ENCODE assay signal across 13 cellular contexts in the genomic region with DNA sequence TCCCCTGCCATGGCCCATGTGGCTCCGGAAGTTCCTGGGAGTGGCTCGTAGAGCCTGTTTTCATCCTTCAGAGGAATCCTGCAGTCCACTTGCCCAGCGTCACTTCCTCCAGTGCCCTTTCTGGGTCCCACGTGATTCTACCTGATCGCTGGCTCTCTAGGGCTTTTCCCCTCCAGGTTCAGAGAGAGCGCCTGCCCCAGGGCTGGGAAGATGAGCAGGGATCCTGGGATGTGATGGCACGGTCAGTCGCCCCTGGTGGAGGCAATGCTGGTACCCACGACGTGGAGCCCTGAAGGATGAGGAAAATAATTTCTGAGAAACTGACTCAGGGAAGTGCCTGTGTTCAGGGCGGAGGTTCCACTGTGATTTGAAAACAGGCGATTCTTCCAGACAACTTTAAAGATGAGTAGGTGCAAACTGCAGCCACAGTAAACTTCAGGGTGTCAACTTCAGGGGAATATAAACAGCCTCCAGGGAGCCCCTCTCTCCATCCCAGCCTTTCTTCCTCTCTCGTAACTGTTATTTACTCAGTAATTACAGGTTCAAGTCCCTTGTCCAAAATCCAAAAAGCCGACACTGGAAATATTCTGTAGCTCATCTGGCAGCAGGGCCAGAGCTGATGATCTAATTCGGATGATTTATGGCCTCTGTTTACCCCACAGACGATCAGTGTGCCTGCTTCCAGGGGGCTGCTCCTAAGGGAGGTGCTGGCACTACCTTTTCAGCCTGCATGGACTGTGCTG.
"Had no signal": no experiment of that assay in that cellular context is flagged by ENCODE, and none has a peak within 500 bp of the region (broad histone marks: within the 10 kb centered on the region; RNA-seq: fewer than 3 reads in every experiment).

No MANE protein-coding gene starts in this region.

- H3K27ac Mint-ChIP-seq: activated CD4-positive, alpha-beta memory T cell treated with anti-CD3 and anti-CD28 coated beads, Interleukin-2, amount 10 ng/mL, durations not matched to agents 7 days and 5 days; activated T-cell treated with anti-CD3 and anti-CD28 coated beads, Interleukin-2, amount 50 U/mL, for 24 hours; naive thymus-derived CD8-positive, alpha-beta T cell; stimulated activated memory B cell treated with anti-CD40 and anti-IgM and Interleukin-4, amounts not matched to agents 10 μg/mL and 1 μg/mL and 100 μg/mL, for 72 hours had no signal

- H3K4me3 Mint-ChIP-seq: activated CD4-positive, alpha-beta memory T cell treated with anti-CD3 and anti-CD28 coated beads, Interleukin-2, amount 10 ng/mL, durations not matched to agents 7 days and 5 days; activated T-cell treated with anti-CD3 and anti-CD28 coated beads, Interleukin-2, amount 50 U/mL, for 24 hours; naive thymus-derived CD8-positive, alpha-beta T cell; stimulated activated memory B cell treated with anti-CD40 and anti-IgM and Interleukin-4, amounts not matched to agents 10 μg/mL and 1 μg/mL and 100 μg/mL, for 72 hours had no signal

- H3K4me1 Mint-ChIP-seq: activated CD4-positive, alpha-beta memory T cell treated with anti-CD3 and anti-CD28 coated beads, Interleukin-2, amount 10 ng/mL, durations not matched to agents 7 days and 5 days; naive thymus-derived CD8-positive, alpha-beta T cell; stimulated activated memory B cell treated with anti-CD40 and anti-IgM and Interleukin-4, amounts not matched to agents 10 μg/mL and 1 μg/mL and 100 μg/mL, for 72 hours had no signal

- ATAC-seq: left lobe of liver; mucosa of descending colon; naive thymus-derived CD8-positive, alpha-beta T cell; stimulated activated memory B cell treated with anti-CD40 and anti-IgM and Interleukin-4, amounts not matched to agents 10 μg/mL and 1 μg/mL and 100 μg/mL, for 72 hours had no signal

- DNase-seq: activated CD4-positive, alpha-beta memory T cell treated with anti-CD3 and anti-CD28 coated beads, Interleukin-2, amount 10 ng/mL, durations not matched to agents 7 days and 5 days; activated CD4-positive, alpha-beta T cell treated with anti-CD3 and anti-CD28 coated beads for 4 hours; activated effector memory CD4-positive, alpha-beta T cell treated with Interleukin-2 at 50 U/mL for 16 hours; activated naive CD4-positive, alpha-beta T cell treated with anti-CD3 and anti-CD28 coated beads, Interleukin-2, amount 50 U/mL, for 16 hours; activated T-cell treated with anti-CD3 and anti-CD28 coated beads, Interleukin-2, amount 50 U/mL, for 24 hours; mucosa of descending colon; naive thymus-derived CD8-positive, alpha-beta T cell; nucleus accumbens; stimulated activated CD4-positive, alpha-beta T cell treated with anti-CD3 and anti-CD28 coated beads, Interleukin-2, amount 100 ng/mL, for 48 hours; T-helper 2 cell; transverse colon had no signal

- H3K27me3 Mint-ChIP-seq: activated CD4-positive, alpha-beta memory T cell treated with anti-CD3 and anti-CD28 coated beads, Interleukin-2, amount 10 ng/mL, durations not matched to agents 7 days and 5 days had no signal

- H3K36me3 Mint-ChIP-seq: naive thymus-derived CD8-positive, alpha-beta T cell; stimulated activated memory B cell treated with anti-CD40 and anti-IgM and Interleukin-4, amounts not matched to agents 10 μg/mL and 1 μg/mL and 100 μg/mL, for 72 hours had no signal
